In genomic region chr12:94745562-94745961, GRCh38 we compare ENCODE assay signal across 24 cellular contexts.
"Had no signal": no experiment of that assay in that cellular context is flagged by ENCODE, and none has a peak within 500 bp of the region (broad histone marks: within the 10 kb centered on the region; RNA-seq: fewer than 3 reads in every experiment).

No MANE protein-coding gene starts in this region.

- H3K4me3 Mint-ChIP-seq: naive thymus-derived CD8-positive, alpha-beta T cell; stimulated activated naive B cell treated with anti-CD40 and anti-IgM and Interleukin-4, amounts not matched to agents 10 μg/mL and 1 μg/mL and 100 μg/mL, for 72 hours; stimulated activated naive CD8-positive, alpha-beta T cell treated with anti-CD3 and anti-CD28 coated beads, Interleukin-15, amount 100 ng/mL, for 72 hours had no signal

- H3K4me2 ChIP-seq: hepatocyte had no signal

- H3K4me1 Mint-ChIP-seq: naive thymus-derived CD8-positive, alpha-beta T cell; stimulated activated naive CD8-positive, alpha-beta T cell treated with anti-CD3 and anti-CD28 coated beads, Interleukin-15, amount 100 ng/mL, for 72 hours had no signal

- H2AFZ ChIP-seq: hepatocyte, parathyroid adenoma had no signal

- ATAC-seq: left ventricle myocardium superior; mucosa of descending colon; naive thymus-derived CD8-positive, alpha-beta T cell; sciatic nerve; stimulated activated naive B cell treated with anti-CD40 and anti-IgM and Interleukin-4, amounts not matched to agents 10 μg/mL and 1 μg/mL and 100 μg/mL, for 72 hours; stimulated activated naive CD8-positive, alpha-beta T cell treated with anti-CD3 and anti-CD28 coated beads, Interleukin-15, amount 100 ng/mL, for 72 hours had no signal

- H3K9me3 Mint-ChIP-seq: naive thymus-derived CD8-positive, alpha-beta T cell; stimulated activated naive B cell treated with anti-CD40 and anti-IgM and Interleukin-4, amounts not matched to agents 10 μg/mL and 1 μg/mL and 100 μg/mL, for 72 hours; stimulated activated naive CD8-positive, alpha-beta T cell treated with anti-CD3 and anti-CD28 coated beads, Interleukin-15, amount 100 ng/mL, for 72 hours had no signal

- H3K36me3 Mint-ChIP-seq: naive thymus-derived CD8-positive, alpha-beta T cell had no signal

- H3K9me3 ChIP-seq: mucosa of descending colon, psoas muscle, spleen, testis, transverse colon had no signal

- H3K4me1 ChIP-seq: parathyroid adenoma, psoas muscle, spleen, transverse colon had no signal

- H3K79me2 ChIP-seq: hepatocyte had no signal

- H3K36me3 ChIP-seq: spleen, transverse colon had no signal

- H3K27ac Mint-ChIP-seq: naive thymus-derived CD8-positive, alpha-beta T cell; stimulated activated naive B cell treated with anti-CD40 and anti-IgM and Interleukin-4, amounts not matched to agents 10 μg/mL and 1 μg/mL and 100 μg/mL, for 72 hours; stimulated activated naive CD8-positive, alpha-beta T cell treated with anti-CD3 and anti-CD28 coated beads, Interleukin-15, amount 100 ng/mL, for 72 hours had no signal

- H3K4me3 ChIP-seq: dorsolateral prefrontal cortex, hepatocyte, lung, mucosa of descending colon, psoas muscle, spleen, testis, transverse colon had no signal

- DNase-seq: cortex of kidney; effector CD8-positive, alpha-beta T cell; foreskin melanocyte; head of caudate nucleus; kidney; left cardiac atrium; left ventricle myocardium superior; mucosa of descending colon; naive thymus-derived CD8-positive, alpha-beta T cell; occipital lobe; psoas muscle; retina; spleen; stimulated activated CD4-positive, alpha-beta T cell treated with anti-CD3 and anti-CD28 coated beads, Interleukin-2, amount 100 ng/mL, for 24 hours; stimulated activated CD4-positive, alpha-beta T cell treated with anti-CD3 and anti-CD28 coated beads, Interleukin-4, amount 100 ng/mL, for 4 hours; stimulated activated naive B cell treated with anti-CD40 and anti-IgM and Interleukin-4, amounts not matched to agents 10 μg/mL and 1 μg/mL and 100 μg/mL, for 72 hours; stimulated activated naive CD8-positive, alpha-beta T cell treated with anti-CD3 and anti-CD28 coated beads, Interleukin-15, amount 100 ng/mL, for 72 hours; testis; transverse colon had no signal

- H3K27ac ChIP-seq: dorsolateral prefrontal cortex, hepatocyte, parathyroid adenoma, psoas muscle, spleen, testis, transverse colon had no signal

- H3K27me3 ChIP-seq: hepatocyte, spleen, testis, transverse colon had no signal
